1 cellular context compared by ENCODE assay signal in genomic region chr1:150720703-150721102, GRCh38.
TF ChIP-seq lines count a peak whose summit lies in the region.

HORMAD1 (minus strand) TSS chr1:150720895; CDS start chr1:150719505, 1,390 bp downstream.

TF ChIP-seq in GM23338, 12 proteins besides CTCF, POLR2A, EP300 and RAD21 (continued from another document):
- no peak for TF ChIP-seq REST (IDR thresholded peaks at IDR 0.05; ENCODE audit: unreplicated experiment)
- no peak for TF ChIP-seq CREB1 (CRISPR knock-in tag; IDR thresholded peaks at IDR 0.05; ENCODE audit: low read depth)
- no peak for TF ChIP-seq ZNF331 (CRISPR knock-in tag; IDR thresholded peaks at IDR 0.05; ENCODE audit: low read depth)
- TF ChIP-seq ZNF114 (CRISPR knock-in tag; IDR thresholded peaks at IDR 0.05), result no peak
- TF ChIP-seq STAT1 (IDR thresholded peaks at IDR 0.05; ENCODE audit: unreplicated experiment), result no peak
- TF ChIP-seq ETS1 (IDR thresholded peaks at IDR 0.05), result no peak
